Comparison of ENCODE assay signal across 1 cellular context in genomic region chr3:77038468-77038927, GRCh38.
A peak's percentile ranks its signal among the peaks of the same experiment; 100 is the strongest.
TF ChIP-seq lines count a peak whose summit lies in the region.

No MANE protein-coding gene starts in this region.

TF ChIP-seq in HEK293, 187 proteins besides CTCF, POLR2A, EP300 and RAD21 (continued from another document):
- 0 out of 2 replicates have a peak, but pooled peaks have one; percentile 15 for TF ChIP-seq ZNF394 (tag by site-specific recombination; IDR thresholded peaks at IDR 0.05; ENCODE audit: borderline replicate concordance)
- TF ChIP-seq ZNF350 (tag by site-specific recombination; IDR thresholded peaks at IDR 0.05) = no peak
- TF ChIP-seq WT1 (tag by site-specific recombination; IDR thresholded peaks at IDR 0.05) = no peak
